In the genomic region with DNA sequence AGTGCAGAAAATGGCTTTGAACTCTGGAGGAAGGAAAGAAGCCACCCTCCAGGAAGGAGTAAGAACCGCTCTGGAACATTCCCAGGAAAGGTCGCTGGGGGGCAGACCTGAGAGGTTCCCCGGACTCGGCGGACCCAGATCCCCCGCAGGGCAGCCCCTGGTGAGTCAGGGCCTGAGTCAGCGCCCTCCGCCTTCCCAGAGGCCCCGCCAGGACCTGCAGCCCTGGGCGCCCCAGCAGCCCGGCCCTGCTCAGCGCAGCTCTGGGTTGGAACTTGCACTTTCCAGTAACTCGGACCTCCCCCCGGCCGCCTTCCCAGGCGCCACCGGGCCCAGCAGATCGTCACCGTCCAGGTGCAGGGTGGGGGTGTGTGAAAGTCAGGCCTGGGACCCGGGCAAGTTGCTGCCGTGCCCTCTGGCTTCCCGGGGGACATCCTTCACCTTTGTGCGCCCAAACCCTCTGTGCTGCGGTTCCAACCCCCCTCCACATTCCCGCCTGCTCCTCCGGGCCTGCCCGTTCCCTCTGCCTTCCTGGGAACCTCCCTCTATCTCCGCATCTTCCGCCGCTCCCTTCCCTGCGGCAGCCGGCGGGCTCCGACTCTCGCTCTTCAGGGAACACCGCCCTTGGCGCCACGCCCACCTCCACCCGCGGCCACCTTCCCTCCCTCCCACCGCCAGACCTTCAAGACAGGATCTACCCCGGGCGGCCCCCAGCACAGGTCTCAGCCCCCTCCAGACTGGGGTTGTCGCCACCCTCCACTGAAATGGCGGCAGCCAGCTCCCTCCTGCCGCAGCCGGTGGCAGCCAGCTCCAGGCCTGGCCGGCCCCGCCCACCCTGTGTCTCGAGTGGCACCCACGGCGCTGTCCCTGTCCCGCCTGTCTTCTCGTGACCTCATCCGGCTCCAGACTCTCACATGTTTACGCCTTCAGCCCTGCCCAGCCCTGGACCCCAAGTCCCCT, we compare ENCODE assay signal across 1 cellular context.
A peak's percentile ranks its signal among the peaks of the same experiment; 100 is the strongest.
TF ChIP-seq lines count a peak whose summit lies in the region.

No MANE protein-coding gene starts in this region.

TF ChIP-seq in HepG2, 621 proteins besides CTCF, POLR2A, EP300 and RAD21 (continued from another document and continues in another):
- TF ChIP-seq, protein P1, sequence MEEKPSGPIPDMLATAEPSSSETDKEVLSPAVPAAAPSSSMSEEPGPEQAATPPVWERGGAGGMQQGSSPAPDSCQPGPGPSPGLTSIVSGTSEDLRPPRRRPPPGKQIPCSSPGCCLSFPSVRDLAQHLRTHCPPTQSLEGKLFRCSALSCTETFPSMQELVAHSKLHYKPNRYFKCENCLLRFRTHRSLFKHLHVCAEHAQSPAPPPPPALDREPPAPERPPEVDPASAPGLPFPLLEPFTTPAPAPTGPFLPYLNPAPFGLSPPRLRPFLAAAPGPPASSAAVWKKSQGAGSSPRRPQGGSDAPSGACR (CRISPR knock-in tag; IDR thresholded peaks at IDR 0.05): peak; percentile 82
- TF ChIP-seq CEBPB (IDR thresholded peaks at IDR 0.05; ENCODE audit: borderline replicate concordance, low read depth, low read length): no peak
- TF ChIP-seq, protein P2, sequence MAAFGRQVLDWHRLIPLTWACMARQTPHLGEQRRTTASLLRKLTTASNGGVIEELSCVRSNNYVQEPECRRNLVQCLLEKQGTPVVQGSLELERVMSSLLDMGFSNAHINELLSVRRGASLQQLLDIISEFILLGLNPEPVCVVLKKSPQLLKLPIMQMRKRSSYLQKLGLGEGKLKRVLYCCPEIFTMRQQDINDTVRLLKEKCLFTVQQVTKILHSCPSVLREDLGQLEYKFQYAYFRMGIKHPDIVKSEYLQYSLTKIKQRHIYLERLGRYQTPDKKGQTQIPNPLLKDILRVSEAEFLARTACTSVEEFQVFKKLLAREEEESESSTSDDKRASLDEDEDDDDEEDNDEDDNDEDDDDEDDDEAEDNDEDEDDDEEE (CRISPR knock-in tag; IDR thresholded peaks at IDR 0.05): no peak
- TF ChIP-seq ZFP37 (CRISPR knock-in tag; IDR thresholded peaks at IDR 0.05; ENCODE audit: borderline replicate concordance): no peak
- TF ChIP-seq JUN (CRISPR knock-in tag; IDR thresholded peaks at IDR 0.05): no peak; the same call in 1 of the 2 replicates
- TF ChIP-seq, protein P3, sequence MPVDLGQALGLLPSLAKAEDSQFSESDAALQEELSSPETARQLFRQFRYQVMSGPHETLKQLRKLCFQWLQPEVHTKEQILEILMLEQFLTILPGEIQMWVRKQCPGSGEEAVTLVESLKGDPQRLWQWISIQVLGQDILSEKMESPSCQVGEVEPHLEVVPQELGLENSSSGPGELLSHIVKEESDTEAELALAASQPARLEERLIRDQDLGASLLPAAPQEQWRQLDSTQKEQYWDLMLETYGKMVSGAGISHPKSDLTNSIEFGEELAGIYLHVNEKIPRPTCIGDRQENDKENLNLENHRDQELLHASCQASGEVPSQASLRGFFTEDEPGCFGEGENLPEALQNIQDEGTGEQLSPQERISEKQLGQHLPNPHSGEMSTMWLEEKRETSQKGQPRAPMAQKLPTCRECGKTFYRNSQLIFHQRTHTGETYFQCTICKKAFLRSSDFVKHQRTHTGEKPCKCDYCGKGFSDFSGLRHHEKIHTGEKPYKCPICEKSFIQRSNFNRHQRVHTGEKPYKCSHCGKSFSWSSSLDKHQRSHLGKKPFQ (CRISPR knock-in tag; IDR thresholded peaks at IDR 0.05; ENCODE audit: insufficient replicate concordance): no peak
- TF ChIP-seq, protein P4, sequence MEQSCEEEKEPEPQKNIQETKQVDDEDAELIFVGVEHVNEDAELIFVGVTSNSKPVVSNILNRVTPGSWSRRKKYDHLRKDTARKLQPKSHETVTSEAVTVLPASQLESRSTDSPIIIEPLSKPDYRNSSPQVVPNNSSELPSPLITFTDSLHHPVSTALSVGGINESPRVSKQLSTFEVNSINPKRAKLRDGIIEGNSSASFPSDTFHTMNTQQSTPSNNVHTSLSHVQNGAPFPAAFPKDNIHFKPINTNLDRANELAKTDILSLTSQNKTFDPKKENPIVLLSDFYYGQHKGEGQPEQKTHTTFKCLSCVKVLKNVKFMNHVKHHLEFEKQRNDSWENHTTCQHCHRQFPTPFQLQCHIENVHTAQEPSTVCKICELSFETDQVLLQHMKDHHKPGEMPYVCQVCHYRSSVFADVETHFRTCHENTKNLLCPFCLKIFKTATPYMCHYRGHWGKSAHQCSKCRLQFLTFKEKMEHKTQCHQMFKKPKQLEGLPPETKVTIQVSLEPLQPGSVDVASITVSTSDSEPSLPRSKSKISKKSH (CRISPR knock-in tag; IDR thresholded peaks at IDR 0.05; ENCODE audit: borderline replicate concordance): peak; percentile 68; the same call in 1 of the 2 replicates
- TF ChIP-seq MIER2 (CRISPR knock-in tag; IDR thresholded peaks at IDR 0.05): no peak
- TF ChIP-seq ZFP36L1 (CRISPR knock-in tag; IDR thresholded peaks at IDR 0.05): no peak
- TF ChIP-seq RXRB (CRISPR knock-in tag; IDR thresholded peaks at IDR 0.05; ENCODE audit: borderline replicate concordance): peak; percentile 81
- 0 out of 2 replicates have a peak, but pooled peaks have one; percentile 35 for TF ChIP-seq AHR (CRISPR knock-in tag; IDR thresholded peaks at IDR 0.05)
- TF ChIP-seq ZNF121 (CRISPR knock-in tag; IDR thresholded peaks at IDR 0.05): peak; percentile 50; the same call in 1 of the 2 replicates
- no peak for TF ChIP-seq ZNF296 (CRISPR knock-in tag; conservative IDR thresholded peaks at IDR 0.05)
- no peak for TF ChIP-seq ZBTB21 (CRISPR knock-in tag; IDR thresholded peaks at IDR 0.05)
- TF ChIP-seq RFX1 (IDR thresholded peaks at IDR 0.05): no peak
- TF ChIP-seq, protein P5, sequence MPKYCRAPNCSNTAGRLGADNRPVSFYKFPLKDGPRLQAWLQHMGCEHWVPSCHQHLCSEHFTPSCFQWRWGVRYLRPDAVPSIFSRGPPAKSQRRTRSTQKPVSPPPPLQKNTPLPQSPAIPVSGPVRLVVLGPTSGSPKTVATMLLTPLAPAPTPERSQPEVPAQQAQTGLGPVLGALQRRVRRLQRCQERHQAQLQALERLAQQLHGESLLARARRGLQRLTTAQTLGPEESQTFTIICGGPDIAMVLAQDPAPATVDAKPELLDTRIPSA (CRISPR knock-in tag; IDR thresholded peaks at IDR 0.05; ENCODE audit: borderline replicate concordance): no peak
- no peak for TF ChIP-seq ZNF883 (CRISPR knock-in tag; IDR thresholded peaks at IDR 0.05; ENCODE audit: not compliant biosample characterization)
- TF ChIP-seq, protein P6, sequence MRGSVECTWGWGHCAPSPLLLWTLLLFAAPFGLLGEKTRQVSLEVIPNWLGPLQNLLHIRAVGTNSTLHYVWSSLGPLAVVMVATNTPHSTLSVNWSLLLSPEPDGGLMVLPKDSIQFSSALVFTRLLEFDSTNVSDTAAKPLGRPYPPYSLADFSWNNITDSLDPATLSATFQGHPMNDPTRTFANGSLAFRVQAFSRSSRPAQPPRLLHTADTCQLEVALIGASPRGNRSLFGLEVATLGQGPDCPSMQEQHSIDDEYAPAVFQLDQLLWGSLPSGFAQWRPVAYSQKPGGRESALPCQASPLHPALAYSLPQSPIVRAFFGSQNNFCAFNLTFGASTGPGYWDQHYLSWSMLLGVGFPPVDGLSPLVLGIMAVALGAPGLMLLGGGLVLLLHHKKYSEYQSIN (CRISPR knock-in tag; IDR thresholded peaks at IDR 0.05; ENCODE audit: borderline replicate concordance): no peak
- TF ChIP-seq, protein P7, sequence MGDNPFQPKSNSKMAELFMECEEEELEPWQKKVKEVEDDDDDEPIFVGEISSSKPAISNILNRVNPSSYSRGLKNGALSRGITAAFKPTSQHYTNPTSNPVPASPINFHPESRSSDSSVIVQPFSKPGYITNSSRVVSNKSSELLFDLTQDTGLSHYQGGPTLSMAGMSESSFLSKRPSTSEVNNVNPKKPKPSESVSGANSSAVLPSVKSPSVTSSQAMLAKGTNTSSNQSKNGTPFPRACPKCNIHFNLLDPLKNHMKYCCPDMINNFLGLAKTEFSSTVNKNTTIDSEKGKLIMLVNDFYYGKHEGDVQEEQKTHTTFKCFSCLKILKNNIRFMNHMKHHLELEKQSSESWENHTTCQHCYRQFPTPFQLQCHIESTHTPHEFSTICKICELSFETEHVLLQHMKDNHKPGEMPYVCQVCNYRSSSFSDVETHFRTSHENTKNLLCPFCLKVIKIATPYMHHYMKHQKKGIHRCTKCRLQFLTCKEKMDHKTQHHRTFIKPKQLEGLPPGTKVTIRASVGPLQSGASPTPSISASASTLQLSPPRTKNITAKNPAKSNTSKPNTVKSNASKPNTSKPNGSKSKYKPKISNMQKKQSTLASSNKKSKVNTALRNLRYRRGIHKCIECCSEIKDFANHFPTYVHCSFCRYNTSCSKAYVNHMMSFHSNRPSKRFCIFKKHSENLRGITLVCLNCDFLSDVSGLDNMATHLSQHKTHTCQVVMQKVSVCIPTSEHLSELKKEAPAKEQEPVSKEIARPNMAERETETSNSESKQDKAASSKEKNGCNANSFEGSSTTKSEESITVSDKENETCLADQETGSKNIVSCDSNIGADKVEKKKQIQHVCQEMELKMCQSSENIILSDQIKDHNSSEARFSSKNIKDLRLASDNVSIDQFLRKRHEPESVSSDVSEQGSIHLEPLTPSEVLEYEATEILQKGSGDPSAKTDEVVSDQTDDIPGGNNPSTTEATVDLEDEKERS (CRISPR knock-in tag; IDR thresholded peaks at IDR 0.05): 0 out of 2 replicates have a peak, but pooled peaks have one; percentile 26
- no peak for TF ChIP-seq SETDB1 (CRISPR knock-in tag; IDR thresholded peaks at IDR 0.05; ENCODE audit: borderline replicate concordance)
- TF ChIP-seq ZNF383 (CRISPR knock-in tag; IDR thresholded peaks at IDR 0.05; ENCODE audit: borderline replicate concordance): no peak
- TF ChIP-seq ZNF619 (CRISPR knock-in tag; IDR thresholded peaks at IDR 0.05): no peak
- TF ChIP-seq, protein P8, sequence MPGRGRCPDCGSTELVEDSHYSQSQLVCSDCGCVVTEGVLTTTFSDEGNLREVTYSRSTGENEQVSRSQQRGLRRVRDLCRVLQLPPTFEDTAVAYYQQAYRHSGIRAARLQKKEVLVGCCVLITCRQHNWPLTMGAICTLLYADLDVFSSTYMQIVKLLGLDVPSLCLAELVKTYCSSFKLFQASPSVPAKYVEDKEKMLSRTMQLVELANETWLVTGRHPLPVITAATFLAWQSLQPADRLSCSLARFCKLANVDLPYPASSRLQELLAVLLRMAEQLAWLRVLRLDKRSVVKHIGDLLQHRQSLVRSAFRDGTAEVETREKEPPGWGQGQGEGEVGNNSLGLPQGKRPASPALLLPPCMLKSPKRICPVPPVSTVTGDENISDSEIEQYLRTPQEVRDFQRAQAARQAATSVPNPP (CRISPR knock-in tag; IDR thresholded peaks at IDR 0.05): no peak
- TF ChIP-seq, protein P9, sequence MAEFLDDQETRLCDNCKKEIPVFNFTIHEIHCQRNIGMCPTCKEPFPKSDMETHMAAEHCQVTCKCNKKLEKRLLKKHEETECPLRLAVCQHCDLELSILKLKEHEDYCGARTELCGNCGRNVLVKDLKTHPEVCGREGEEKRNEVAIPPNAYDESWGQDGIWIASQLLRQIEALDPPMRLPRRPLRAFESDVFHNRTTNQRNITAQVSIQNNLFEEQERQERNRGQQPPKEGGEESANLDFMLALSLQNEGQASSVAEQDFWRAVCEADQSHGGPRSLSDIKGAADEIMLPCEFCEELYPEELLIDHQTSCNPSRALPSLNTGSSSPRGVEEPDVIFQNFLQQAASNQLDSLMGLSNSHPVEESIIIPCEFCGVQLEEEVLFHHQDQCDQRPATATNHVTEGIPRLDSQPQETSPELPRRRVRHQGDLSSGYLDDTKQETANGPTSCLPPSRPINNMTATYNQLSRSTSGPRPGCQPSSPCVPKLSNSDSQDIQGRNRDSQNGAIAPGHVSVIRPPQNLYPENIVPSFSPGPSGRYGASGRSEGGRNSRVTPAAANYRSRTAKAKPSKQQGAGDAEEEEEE (CRISPR knock-in tag; IDR thresholded peaks at IDR 0.05; ENCODE audit: borderline replicate concordance): no peak
- no peak for TF ChIP-seq MLLT10 (CRISPR knock-in tag; IDR thresholded peaks at IDR 0.05)
- TF ChIP-seq TP53 (CRISPR knock-in tag; conservative IDR thresholded peaks at IDR 0.05): no peak
- peak; percentile 58; the same call in 1 of the 2 replicates for TF ChIP-seq TBX2 (CRISPR knock-in tag; IDR thresholded peaks at IDR 0.05; ENCODE audit: borderline replicate concordance)
- TF ChIP-seq JUNB (CRISPR knock-in tag; IDR thresholded peaks at IDR 0.05; ENCODE audit: borderline replicate concordance): no peak
- TF ChIP-seq, protein P10, sequence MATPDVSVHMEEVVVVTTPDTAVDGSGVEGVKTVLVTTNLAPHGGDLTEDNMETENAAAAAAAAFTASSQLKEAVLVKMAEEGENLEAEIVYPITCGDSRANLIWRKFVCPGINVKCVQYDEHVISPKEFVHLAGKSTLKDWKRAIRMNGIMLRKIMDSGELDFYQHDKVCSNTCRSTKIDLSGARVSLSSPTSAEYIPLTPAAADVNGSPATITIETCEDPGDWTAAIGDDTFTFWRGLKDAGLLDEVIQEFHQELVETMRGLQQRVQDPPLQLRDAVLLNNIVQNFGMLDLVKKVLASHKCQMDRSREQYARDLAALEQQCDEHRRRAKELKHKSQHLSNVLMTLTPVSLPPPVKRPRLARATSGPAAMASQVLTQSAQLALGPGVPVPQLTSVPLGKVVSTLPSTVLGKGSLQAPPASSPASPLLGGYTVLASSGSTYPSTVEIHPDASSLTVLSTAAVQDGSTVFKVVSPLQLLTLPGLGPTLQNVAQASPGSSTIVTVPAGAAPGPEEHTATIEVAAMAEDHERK (CRISPR knock-in tag; IDR thresholded peaks at IDR 0.05; ENCODE audit: low read depth): no peak
- TF ChIP-seq FOXM1 (CRISPR knock-in tag; IDR thresholded peaks at IDR 0.05): no peak
- no peak for TF ChIP-seq ZNF598 (CRISPR knock-in tag; IDR thresholded peaks at IDR 0.05; ENCODE audit: borderline replicate concordance)
- TF ChIP-seq ZNF564 (CRISPR knock-in tag; IDR thresholded peaks at IDR 0.05): no peak; the same call in 1 of the 2 replicates
- TF ChIP-seq FIP1L1 (IDR thresholded peaks at IDR 0.05; ENCODE audit: borderline replicate concordance, insufficient read depth, low read depth, low read length): no peak
- TF ChIP-seq, protein P11, sequence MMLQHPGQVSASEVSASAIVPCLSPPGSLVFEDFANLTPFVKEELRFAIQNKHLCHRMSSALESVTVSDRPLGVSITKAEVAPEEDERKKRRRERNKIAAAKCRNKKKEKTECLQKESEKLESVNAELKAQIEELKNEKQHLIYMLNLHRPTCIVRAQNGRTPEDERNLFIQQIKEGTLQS (CRISPR knock-in tag; IDR thresholded peaks at IDR 0.05): peak; percentile 91
- no peak for TF ChIP-seq POLR2AphosphoS2 (IDR thresholded peaks at IDR 0.05; ENCODE audit: low read depth, low read length)
- TF ChIP-seq, protein P12, sequence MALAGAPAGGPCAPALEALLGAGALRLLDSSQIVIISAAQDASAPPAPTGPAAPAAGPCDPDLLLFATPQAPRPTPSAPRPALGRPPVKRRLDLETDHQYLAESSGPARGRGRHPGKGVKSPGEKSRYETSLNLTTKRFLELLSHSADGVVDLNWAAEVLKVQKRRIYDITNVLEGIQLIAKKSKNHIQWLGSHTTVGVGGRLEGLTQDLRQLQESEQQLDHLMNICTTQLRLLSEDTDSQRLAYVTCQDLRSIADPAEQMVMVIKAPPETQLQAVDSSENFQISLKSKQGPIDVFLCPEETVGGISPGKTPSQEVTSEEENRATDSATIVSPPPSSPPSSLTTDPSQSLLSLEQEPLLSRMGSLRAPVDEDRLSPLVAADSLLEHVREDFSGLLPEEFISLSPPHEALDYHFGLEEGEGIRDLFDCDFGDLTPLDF (CRISPR knock-in tag; IDR thresholded peaks at IDR 0.05): no peak
- no peak for TF ChIP-seq ETV6 (CRISPR knock-in tag; conservative IDR thresholded peaks at IDR 0.05)
